In the genomic region with DNA sequence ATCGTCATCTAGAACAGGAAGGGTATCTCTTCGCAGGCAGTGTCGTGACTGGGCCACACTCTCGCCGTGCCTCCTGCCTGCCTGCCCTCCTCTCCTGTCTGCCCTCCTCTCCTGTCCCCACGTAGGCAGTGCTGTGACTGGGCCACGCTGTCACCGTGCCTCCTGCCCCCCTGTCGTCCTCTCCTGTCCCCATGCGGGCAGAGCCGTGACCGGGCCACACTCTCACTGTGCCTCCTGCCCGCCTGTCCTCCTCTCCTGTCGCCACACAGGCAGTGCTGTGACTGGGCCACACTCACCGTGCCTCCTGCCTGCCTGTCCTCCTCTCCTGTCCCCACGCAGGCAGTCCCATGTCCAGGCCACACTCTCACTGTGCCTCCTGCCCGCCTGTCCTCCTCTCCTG, we compare ENCODE assay signal across 13 cellular contexts. TPM values are rescaled to one million over a fixed set of nuclear protein-coding genes. Genes with fewer than 3 reads are reported as not detected.
A peak's percentile ranks its signal among the peaks of the same experiment; 100 is the strongest.
DNase-seq lines count a peak whose midpoint lies in the region; ATAC-seq and TF ChIP-seq lines count a peak whose summit lies in the region.
"Had no signal": no experiment of that assay in that cellular context is flagged by ENCODE, and none has a peak within 500 bp of the region (broad histone marks: within the 10 kb centered on the region; RNA-seq: fewer than 3 reads in every experiment).

No MANE protein-coding gene starts in this region.

- H3K27ac Mint-ChIP-seq in activated CD4-positive, alpha-beta memory T cell treated with anti-CD3 and anti-CD28 coated beads, Interleukin-2, amount 10 ng/mL, durations not matched to agents 7 days and 5 days = peak overlapping the region; percentile 74
- H3K27ac Mint-ChIP-seq in activated CD4-positive, alpha-beta memory T cell treated with anti-CD3 and anti-CD28 coated beads for 36 hours = no peak overlapping the region
- peak overlapping the region; percentile 23 for H3K27ac Mint-ChIP-seq in activated naive CD8-positive, alpha-beta T cell treated with anti-CD3 and anti-CD28 coated beads for 36 hours
- peak overlapping the region in 1 of 2 donors; percentile 65 for H3K27ac Mint-ChIP-seq in stimulated activated naive CD8-positive, alpha-beta T cell treated with anti-CD3 and anti-CD28 coated beads, Interleukin-15, amount 100 ng/mL, for 72 hours

- H4K20me1 ChIP-seq in IMR-90 (ENCODE audit: insufficient read depth, low read length) = no peaks in the 10 kb centered on the region

- no peak overlapping the region for H4K5ac ChIP-seq in IMR-90 (ENCODE audit: low read depth, low read length)

- peak overlapping the region; percentile 14 for H2AFZ ChIP-seq in IMR-90 (replicated peaks; ENCODE audit: low read length, poor library complexity)

- H3K4me3 ChIP-seq in IMR-90 (ENCODE audit: insufficient read depth, low read depth, low read length) = no peak overlapping the region
- H3K4me3 ChIP-seq: A549 had no signal

- no peaks in the 10 kb centered on the region for H3K4me1 ChIP-seq in IMR-90 (ENCODE audit: control insufficient read depth, insufficient read depth, low read length)

- H3K4ac ChIP-seq in IMR-90 (ENCODE audit: low read depth, low read length) = no peak overlapping the region

- H3K27me3 Mint-ChIP-seq in activated CD4-positive, alpha-beta memory T cell treated with anti-CD3 and anti-CD28 coated beads, Interleukin-2, amount 10 ng/mL, durations not matched to agents 7 days and 5 days = no peaks in the 10 kb centered on the region
- H3K27me3 Mint-ChIP-seq in activated CD4-positive, alpha-beta memory T cell treated with anti-CD3 and anti-CD28 coated beads for 36 hours = no peaks in the 10 kb centered on the region
- no peaks in the 10 kb centered on the region for H3K27me3 Mint-ChIP-seq in activated naive CD8-positive, alpha-beta T cell treated with anti-CD3 and anti-CD28 coated beads for 36 hours
- H3K27me3 Mint-ChIP-seq in stimulated activated naive CD8-positive, alpha-beta T cell treated with anti-CD3 and anti-CD28 coated beads, Interleukin-15, amount 100 ng/mL, for 72 hours = no peaks in the 10 kb centered on the region

- no peak for TF ChIP-seq RAD21 in IMR-90 (IDR thresholded peaks at IDR 0.05; ENCODE audit: low read length)

- H3K36me3 Mint-ChIP-seq in activated CD4-positive, alpha-beta memory T cell treated with anti-CD3 and anti-CD28 coated beads, Interleukin-2, amount 10 ng/mL, durations not matched to agents 7 days and 5 days (ENCODE audit: low read depth) = peaks cover 36% of the 10 kb centered on the region
- H3K36me3 Mint-ChIP-seq in activated CD4-positive, alpha-beta memory T cell treated with anti-CD3 and anti-CD28 coated beads for 36 hours = peaks cover 24% of the 10 kb centered on the region
- peaks cover 3% of the 10 kb centered on the region for H3K36me3 Mint-ChIP-seq in activated naive CD8-positive, alpha-beta T cell treated with anti-CD3 and anti-CD28 coated beads for 36 hours

- no peak for TF ChIP-seq POLR2A in IMR-90 (IDR thresholded peaks at IDR 0.05; ENCODE audit: low read depth, low read length)

- H3K18ac ChIP-seq in IMR-90 (ENCODE audit: low read depth, low read length) = no peak overlapping the region

- no peaks in the 10 kb centered on the region for H3K27me3 ChIP-seq in IMR-90 (ENCODE audit: control insufficient read depth, insufficient read depth, low read length)

- in situ Hi-C loops in IMR-90 (cut with MboI; ENCODE audit: low sequenced_read_pairs) = no loop called here

- H3K14ac ChIP-seq in IMR-90 (replicated peaks; ENCODE audit: low read depth, low read length) = no peak overlapping the region

- 98% methylated on average over 7 of the region's 17 CpGs; no CpG with 5 or more reads in 1 of the 2 experiments for WGBS in IMR-90 (ENCODE audit: extremely low coverage in 2 of 2, insufficient read length in 1 of 2), 2 experiments

- H3K9me3 Mint-ChIP-seq in activated CD4-positive, alpha-beta memory T cell treated with anti-CD3 and anti-CD28 coated beads, Interleukin-2, amount 10 ng/mL, durations not matched to agents 7 days and 5 days = no peaks in the 10 kb centered on the region
- no peaks in the 10 kb centered on the region for H3K9me3 Mint-ChIP-seq in activated CD4-positive, alpha-beta memory T cell treated with anti-CD3 and anti-CD28 coated beads for 36 hours
- no peaks in the 10 kb centered on the region for H3K9me3 Mint-ChIP-seq in activated naive CD8-positive, alpha-beta T cell treated with anti-CD3 and anti-CD28 coated beads for 36 hours
- H3K9me3 Mint-ChIP-seq in stimulated activated naive CD8-positive, alpha-beta T cell treated with anti-CD3 and anti-CD28 coated beads, Interleukin-15, amount 100 ng/mL, for 72 hours = no peaks in the 10 kb centered on the region

- peaks cover 17% of the 10 kb centered on the region; the same call in 1 of the 2 replicates for H3K36me3 ChIP-seq in IMR-90 (ENCODE audit: control insufficient read depth, insufficient read depth, low read length)

- intact Hi-C loops in activated CD4-positive, alpha-beta memory T cell treated with anti-CD3 and anti-CD28 coated beads for 36 hours (cut with micrococcal nuclease) = loop anchor here (2.0 kb wide), 1 partner anchor 51 kb away; the partner anchor contains the start of gene ZNF236
- intact Hi-C loops in IMR-90 (cut with micrococcal nuclease) = loop anchor here (2.0 kb wide), 1 partner anchor 71 kb away; no protein-coding TSS in a partner anchor

- no peak overlapping the region for H2BK15ac ChIP-seq in IMR-90 (ENCODE audit: low read depth, low read length)

- dilution Hi-C loops in IMR-90 (cut with HindIII; ENCODE audit: low sequenced_read_pairs, unreplicated experiment) = no loop called here

- H3K27ac ChIP-seq in IMR-90 (ENCODE audit: insufficient read depth, low read length) = no peak overlapping the region
- H3K27ac ChIP-seq: A549, C4-2B had no signal

- no peak overlapping the region for H2BK5ac ChIP-seq in IMR-90 (ENCODE audit: low read depth, low read length, poor library complexity, severe bottlenecking)

- peaks cover 17% of the 10 kb centered on the region for H3K4me1 Mint-ChIP-seq in activated CD4-positive, alpha-beta memory T cell treated with anti-CD3 and anti-CD28 coated beads, Interleukin-2, amount 10 ng/mL, durations not matched to agents 7 days and 5 days
- H3K4me1 Mint-ChIP-seq in activated CD4-positive, alpha-beta memory T cell treated with anti-CD3 and anti-CD28 coated beads for 36 hours (ENCODE audit: low read depth) = peaks cover 15% of the 10 kb centered on the region
- H3K4me1 Mint-ChIP-seq in activated naive CD8-positive, alpha-beta T cell treated with anti-CD3 and anti-CD28 coated beads for 36 hours = peaks cover 13% of the 10 kb centered on the region
- peaks cover 21% of the 10 kb centered on the region for H3K4me1 Mint-ChIP-seq in stimulated activated naive CD8-positive, alpha-beta T cell treated with anti-CD3 and anti-CD28 coated beads, Interleukin-15, amount 100 ng/mL, for 72 hours

- no peak for ATAC-seq in IMR-90 (ENCODE audit: low read depth)
- peak; percentile 29 for ATAC-seq in stimulated activated naive CD8-positive, alpha-beta T cell treated with anti-CD3 and anti-CD28 coated beads, Interleukin-15, amount 100 ng/mL, for 72 hours
- ATAC-seq: A549 had no signal

- no peak overlapping the region for H4K91ac ChIP-seq in IMR-90 (ENCODE audit: insufficient read depth, low read depth, low read length)

- H3K9me1 ChIP-seq in IMR-90 (ENCODE audit: insufficient read depth, low read length) = no peaks in the 10 kb centered on the region; the same call in 1 of the 2 replicates

- no TSS peak for BruUV-seq in IMR-90 (replicated peaks; lab: Mats Ljungman, UMichigan)

- no peak overlapping the region for H2AK5ac ChIP-seq in IMR-90 (ENCODE audit: low read depth, low read length)

- TF ChIP-seq CTCF in IMR-90 (conservative IDR thresholded peaks at IDR 0.05; ENCODE audit: low read depth, low read length) = no peak

- H3K23ac ChIP-seq in IMR-90 (ENCODE audit: low read depth, low read length) = no peak overlapping the region

- no peak overlapping the region for H3K9ac ChIP-seq in IMR-90 (ENCODE audit: low read depth, low read length)

- H3K4me2 ChIP-seq in IMR-90 (ENCODE audit: low read depth, low read length) = no peak overlapping the region
- H3K4me2 ChIP-seq: A549 had no signal

- no peak overlapping the region for H4K8ac ChIP-seq in IMR-90 (ENCODE audit: low read depth in 2 of 2, low read length in 2 of 2)

- H3K56ac ChIP-seq in IMR-90 (ENCODE audit: extremely low read depth, insufficient read depth, low read length) = no peak overlapping the region

- H2BK20ac ChIP-seq in IMR-90 (ENCODE audit: low read depth, low read length) = no peak overlapping the region

- H2AK9ac ChIP-seq in IMR-90 (replicated peaks; ENCODE audit: low read depth, low read length, poor library complexity) = no peak overlapping the region

- CTCF ChIA-PET in activated CD4-positive, alpha-beta memory T cell treated with anti-CD3 and anti-CD28 coated beads, Interleukin-2, amount 10 ng/mL, durations not matched to agents 7 days and 5 days (lab: Charles Lee) = interaction anchor here (1.3 to 1.7 kb wide), 2 partner anchors 48 to 70 kb away, joined by 3 to 11 read pairs; no protein-coding TSS in a partner anchor
- CTCF ChIA-PET in activated CD4-positive, alpha-beta memory T cell treated with anti-CD3 and anti-CD28 coated beads for 36 hours (lab: Charles Lee) = interaction anchor here (1.8 kb wide), 1 partner anchor 71 kb away, joined by 13 read pairs; no protein-coding TSS in a partner anchor
- CTCF ChIA-PET in IMR-90 (lab: Yijun Ruan, JAX) = no interaction called here

- POLR2A ChIA-PET in activated CD4-positive, alpha-beta memory T cell treated with anti-CD3 and anti-CD28 coated beads, Interleukin-2, amount 10 ng/mL, durations not matched to agents 7 days and 5 days (lab: Charles Lee) = no interaction called here
- POLR2A ChIA-PET in activated CD4-positive, alpha-beta memory T cell treated with anti-CD3 and anti-CD28 coated beads for 36 hours (lab: Charles Lee) = interaction anchor here (1.7 kb wide), 1 partner anchor 52 kb away, joined by 3 read pairs; the partner anchor contains the start of gene ZNF236
- POLR2A ChIA-PET in IMR-90 (lab: Charles Lee; ENCODE audit: unreplicated experiment) = no interaction called here

- no peak for DNase-seq in activated CD4-positive, alpha-beta memory T cell treated with anti-CD3 and anti-CD28 coated beads, Interleukin-2, amount 10 ng/mL, durations not matched to agents 7 days and 5 days
- DNase-seq in activated CD4-positive, alpha-beta memory T cell treated with anti-CD3 and anti-CD28 coated beads for 36 hours = no peak
- DNase-seq in IMR-90 (no peak), LoVo (ENCODE audit: low spot score) (no peak), dermis blood vessel endothelial cell (no peak)
- no peak for DNase-seq in activated naive CD8-positive, alpha-beta T cell treated with anti-CD3 and anti-CD28 coated beads for 36 hours
- DNase-seq in stimulated activated naive CD8-positive, alpha-beta T cell treated with anti-CD3 and anti-CD28 coated beads, Interleukin-15, amount 100 ng/mL, for 72 hours = no peak
- DNase-seq: HCEC 1CT, NCI-H1436, NCI-H2029 treated with DMSO at 0.1 percent for 48 hours, NCI-H510A treated with DMSO at 0.1 percent for 48 hours had no signal

- no peaks in the 10 kb centered on the region for H3K9me3 ChIP-seq in IMR-90 (ENCODE audit: control insufficient read depth, insufficient read depth, low read length)
- H3K9me3 ChIP-seq: A549 had no signal

- no peaks in the 10 kb centered on the region; a peak in 1 of 4 replicates for H3K79me1 ChIP-seq in IMR-90 (ENCODE audit: low read depth in 1 of 2, low read length in 2 of 2)

- H3K4me3 Mint-ChIP-seq in activated CD4-positive, alpha-beta memory T cell treated with anti-CD3 and anti-CD28 coated beads, Interleukin-2, amount 10 ng/mL, durations not matched to agents 7 days and 5 days = no peak overlapping the region
- H3K4me3 Mint-ChIP-seq in activated CD4-positive, alpha-beta memory T cell treated with anti-CD3 and anti-CD28 coated beads for 36 hours = no peak overlapping the region
- H3K4me3 Mint-ChIP-seq in activated naive CD8-positive, alpha-beta T cell treated with anti-CD3 and anti-CD28 coated beads for 36 hours = no peak overlapping the region
- H3K4me3 Mint-ChIP-seq in stimulated activated naive CD8-positive, alpha-beta T cell treated with anti-CD3 and anti-CD28 coated beads, Interleukin-15, amount 100 ng/mL, for 72 hours = no peak overlapping the region

- H2BK120ac ChIP-seq in IMR-90 (ENCODE audit: low read depth, low read length) = no peak overlapping the region

RNA-seq across cellular contexts. Expression of gene ZNF236, which starts 51.4 kb away (rescaled TPM):
- 10 to 100 TPM; 17.9 to 20.2 TPM for total RNA-seq in activated CD4-positive, alpha-beta memory T cell treated with anti-CD3 and anti-CD28 coated beads, Interleukin-2, amount 10 ng/mL, durations not matched to agents 7 days and 5 days
- total RNA-seq in activated CD4-positive, alpha-beta memory T cell treated with anti-CD3 and anti-CD28 coated beads for 36 hours = 10 to 100 TPM; 14.4 to 15.6 TPM
- 9.7 and 11.1 TPM in 2 replicates for total RNA-seq in IMR-90 (2012; rRNA removed)
- polyA plus RNA-seq in IMR-90 (2012; rRNA removed) = 3.4 and 3.6 TPM in 2 replicates
- 2.0 and 3.7 TPM in 2 replicates for polyA plus RNA-seq in IMR-90 (2012; cell fraction: cytosol; rRNA removed)
- polyA plus RNA-seq in IMR-90 (2012; cell fraction: nucleus; rRNA removed; ENCODE audit: low replicate concordance) = 12.4 and 16.5 TPM in 2 replicates
- 10 to 100 TPM; 12.0 to 14.3 TPM for total RNA-seq in activated naive CD8-positive, alpha-beta T cell treated with anti-CD3 and anti-CD28 coated beads for 36 hours
- total RNA-seq in dermis blood vessel endothelial cell = 7.4 and 9.2 TPM in 2 replicates
